In the genomic region with DNA sequence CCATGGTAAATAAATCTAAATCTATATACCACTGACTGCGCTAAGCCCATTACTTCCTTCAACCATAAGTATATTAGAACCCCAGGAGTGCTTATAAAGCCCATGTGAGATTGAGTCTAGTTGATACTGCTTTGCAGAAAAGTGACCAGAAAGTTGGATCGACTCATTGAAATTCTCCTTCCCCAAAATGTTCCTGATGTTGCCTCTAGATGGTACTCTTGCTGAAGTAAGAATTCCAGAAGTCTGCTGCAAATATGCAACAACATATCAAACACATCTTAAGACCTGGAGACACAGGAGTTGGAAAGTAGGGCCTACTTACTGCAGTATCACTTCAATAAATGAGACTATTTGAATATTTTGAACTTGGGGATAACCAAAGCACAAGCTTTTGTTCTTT, we compare ENCODE assay signal across 11 cellular contexts.
DNase-seq lines count a peak whose midpoint lies in the region; FAIRE-seq lines count a peak whose summit lies in the region.
"Had no signal": no experiment of that assay in that cellular context is flagged by ENCODE, and none has a peak within 500 bp of the region (broad histone marks: within the 10 kb centered on the region; RNA-seq: fewer than 3 reads in every experiment).

No MANE protein-coding gene starts in this region.

- H3K4me1 ChIP-seq in small intestine (ENCODE audit: control insufficient read depth in 2 of 2, insufficient read depth in 1 of 2, low read depth in 1 of 2, low read length in 1 of 2) (no peaks in the 10 kb centered on the region), Karpas-422 (ENCODE audit: low read length) (no peaks in the 10 kb centered on the region)

- H3K9me3 Mint-ChIP-seq in activated T-helper 1 cell treated with anti-CD3 and anti-CD28 coated beads, Interleukin-12 subunit alpha, Interleukin-12 subunit beta, Interleukin-2, Interleukin-4 antibody, amounts not matched to agents 30 ng/mL and 10 ng/mL and 1 ng/mL, durations not matched to agents 14 hours and 24 hours and 36 hours: no peaks in the 10 kb centered on the region
- H3K9me3 Mint-ChIP-seq in activated naive CD4-positive, alpha-beta T cell treated with anti-CD3 and anti-CD28 coated beads, Interleukin-2, amount 10 ng/mL, durations not matched to agents 7 days and 5 days: no peaks in the 10 kb centered on the region

- no peaks in the 10 kb centered on the region for H3K36me3 Mint-ChIP-seq in activated T-helper 1 cell treated with anti-CD3 and anti-CD28 coated beads, Interleukin-12 subunit alpha, Interleukin-12 subunit beta, Interleukin-2, Interleukin-4 antibody, amounts not matched to agents 30 ng/mL and 10 ng/mL and 1 ng/mL, durations not matched to agents 14 hours and 24 hours and 36 hours (ENCODE audit: low read depth)
- H3K36me3 Mint-ChIP-seq in activated naive CD4-positive, alpha-beta T cell treated with anti-CD3 and anti-CD28 coated beads, Interleukin-2, amount 10 ng/mL, durations not matched to agents 7 days and 5 days: no peaks in the 10 kb centered on the region

- no peak overlapping the region for H3K27ac ChIP-seq in small intestine (ENCODE audit: low read depth in 1 of 2, low read length in 1 of 2)
- H3K27ac ChIP-seq in Karpas-422 (ENCODE audit: low read length): no peak overlapping the region

- H2AFZ ChIP-seq in Karpas-422 (ENCODE audit: low read length): no peak overlapping the region

- H3K36me3 ChIP-seq in small intestine (ENCODE audit: control insufficient read depth in 2 of 2, insufficient read depth in 2 of 2, low read length in 2 of 2) (no peaks in the 10 kb centered on the region), Karpas-422 (ENCODE audit: insufficient read depth, low read length) (no peaks in the 10 kb centered on the region)

- H3K4me3 Mint-ChIP-seq in activated T-helper 1 cell treated with anti-CD3 and anti-CD28 coated beads, Interleukin-12 subunit alpha, Interleukin-12 subunit beta, Interleukin-2, Interleukin-4 antibody, amounts not matched to agents 30 ng/mL and 10 ng/mL and 1 ng/mL, durations not matched to agents 14 hours and 24 hours and 36 hours: no peak overlapping the region
- no peak overlapping the region for H3K4me3 Mint-ChIP-seq in activated naive CD4-positive, alpha-beta T cell treated with anti-CD3 and anti-CD28 coated beads, Interleukin-2, amount 10 ng/mL, durations not matched to agents 7 days and 5 days

- H3K9ac ChIP-seq in Karpas-422 (ENCODE audit: low read length): no peak overlapping the region

- CTCF ChIA-PET in activated naive CD4-positive, alpha-beta T cell treated with anti-CD3 and anti-CD28 coated beads, Interleukin-2, amount 10 ng/mL, durations not matched to agents 7 days and 5 days (lab: Charles Lee): no interaction called here

- no peak overlapping the region for H3K4me2 ChIP-seq in Karpas-422 (ENCODE audit: low read depth, low read length, poor library complexity, severe bottlenecking)

- H3K4me1 Mint-ChIP-seq in activated T-helper 1 cell treated with anti-CD3 and anti-CD28 coated beads, Interleukin-12 subunit alpha, Interleukin-12 subunit beta, Interleukin-2, Interleukin-4 antibody, amounts not matched to agents 30 ng/mL and 10 ng/mL and 1 ng/mL, durations not matched to agents 14 hours and 24 hours and 36 hours (ENCODE audit: low read depth): no peaks in the 10 kb centered on the region
- H3K4me1 Mint-ChIP-seq in activated naive CD4-positive, alpha-beta T cell treated with anti-CD3 and anti-CD28 coated beads, Interleukin-2, amount 10 ng/mL, durations not matched to agents 7 days and 5 days: no peaks in the 10 kb centered on the region

- DNase-seq in NCI-H526 (lab: John Stamatoyannopoulos, UW) (peak; percentile 15 to 35), NCI-H526 treated with DMSO at 0.1 percent for 48 hours (lab: John Stamatoyannopoulos, UW) (no peak), RPMI7951 (ENCODE audit: low read depth) (peak; percentile 22), fibroblast of peridontal ligament (ENCODE audit: extremely low read depth) (peak; percentile 51), small intestine (peak; percentile 24), Karpas-422 (no peak)
- no peak for DNase-seq in activated T-helper 1 cell treated with anti-CD3 and anti-CD28 coated beads, Interleukin-12 subunit alpha, Interleukin-12 subunit beta, Interleukin-2, Interleukin-4 antibody, amounts not matched to agents 30 ng/mL and 10 ng/mL and 1 ng/mL, durations not matched to agents 14 hours and 24 hours and 36 hours (ENCODE audit: low spot score)
- no peak for DNase-seq in activated naive CD4-positive, alpha-beta T cell treated with anti-CD3 and anti-CD28 coated beads, Interleukin-2, amount 10 ng/mL, durations not matched to agents 7 days and 5 days
- DNase-seq: KBM-7 had no signal

- intact Hi-C loops in activated T-helper 1 cell treated with anti-CD3 and anti-CD28 coated beads, Interleukin-12 subunit alpha, Interleukin-12 subunit beta, Interleukin-2, Interleukin-4 antibody, amounts not matched to agents 30 ng/mL and 10 ng/mL and 1 ng/mL, durations not matched to agents 14 hours and 24 hours and 36 hours (cut with micrococcal nuclease): no loop called here

- no peak for FAIRE-seq in small intestine (lab: Jason Lieb, UNC)
- FAIRE-seq: endometrium, RCC 7860 had no signal

- 58 to 71% (median 64%) methylated on average over 2 of the region's 2 CpGs for WGBS in small intestine, 3 donors

- peaks cover 2% of the 10 kb centered on the region for H3K27me3 Mint-ChIP-seq in activated T-helper 1 cell treated with anti-CD3 and anti-CD28 coated beads, Interleukin-12 subunit alpha, Interleukin-12 subunit beta, Interleukin-2, Interleukin-4 antibody, amounts not matched to agents 30 ng/mL and 10 ng/mL and 1 ng/mL, durations not matched to agents 14 hours and 24 hours and 36 hours (ENCODE audit: insufficient read depth)
- no peaks in the 10 kb centered on the region for H3K27me3 Mint-ChIP-seq in activated naive CD4-positive, alpha-beta T cell treated with anti-CD3 and anti-CD28 coated beads, Interleukin-2, amount 10 ng/mL, durations not matched to agents 7 days and 5 days

- H3K9me3 ChIP-seq in small intestine (ENCODE audit: control insufficient read depth, low read depth): no peaks in the 10 kb centered on the region
- no peaks in the 10 kb centered on the region for H3K9me3 ChIP-seq in Karpas-422 (ENCODE audit: low read length)

- H3K27ac Mint-ChIP-seq in activated T-helper 1 cell treated with anti-CD3 and anti-CD28 coated beads, Interleukin-12 subunit alpha, Interleukin-12 subunit beta, Interleukin-2, Interleukin-4 antibody, amounts not matched to agents 30 ng/mL and 10 ng/mL and 1 ng/mL, durations not matched to agents 14 hours and 24 hours and 36 hours: no peak overlapping the region
- no peak overlapping the region for H3K27ac Mint-ChIP-seq in activated naive CD4-positive, alpha-beta T cell treated with anti-CD3 and anti-CD28 coated beads, Interleukin-2, amount 10 ng/mL, durations not matched to agents 7 days and 5 days

- H3K79me2 ChIP-seq in Karpas-422 (ENCODE audit: low read length): no peaks in the 10 kb centered on the region

- H3K4me3 ChIP-seq in small intestine (ENCODE audit: low read depth in 1 of 2, low read length in 2 of 2): no peak overlapping the region
- H3K4me3 ChIP-seq in Karpas-422 (ENCODE audit: low read length): no peak overlapping the region

- H3K27me3 ChIP-seq in small intestine (ENCODE audit: control insufficient read depth in 2 of 2, insufficient read depth in 2 of 2, low read length in 2 of 2) (no peaks in the 10 kb centered on the region), Karpas-422 (ENCODE audit: low read length) (no peaks in the 10 kb centered on the region)

- no peaks in the 10 kb centered on the region for H4K20me1 ChIP-seq in Karpas-422 (ENCODE audit: insufficient read depth, low read depth, low read length)

- H3K9me2 ChIP-seq in Karpas-422 (replicated peaks; ENCODE audit: insufficient read depth, low read length): no peaks in the 10 kb centered on the region

Comparison
In these comparisons a context has a peak if more than half of its experiments do, and no peak if none do; other contexts are left out.
1. DNase-seq: peak in NCI-H526 (2 of 2), RPMI7951 (single experiment), fibroblast of peridontal ligament (single experiment) and small intestine (single experiment); none in NCI-H526 treated with DMSO at 0.1 percent for 48 hours (single experiment), activated T-helper 1 cell treated with anti-CD3 and anti-CD28 coated beads, Interleukin-12 subunit alpha, Interleukin-12 subunit beta, Interleukin-2, Interleukin-4 antibody, amounts not matched to agents 30 ng/mL and 10 ng/mL and 1 ng/mL, durations not matched to agents 14 hours and 24 hours and 36 hours (single experiment), Karpas-422 (single experiment) and activated naive CD4-positive, alpha-beta T cell treated with anti-CD3 and anti-CD28 coated beads, Interleukin-2, amount 10 ng/mL, durations not matched to agents 7 days and 5 days (single experiment).